ENCODE assay signal across 8 cellular contexts in the genomic region with DNA sequence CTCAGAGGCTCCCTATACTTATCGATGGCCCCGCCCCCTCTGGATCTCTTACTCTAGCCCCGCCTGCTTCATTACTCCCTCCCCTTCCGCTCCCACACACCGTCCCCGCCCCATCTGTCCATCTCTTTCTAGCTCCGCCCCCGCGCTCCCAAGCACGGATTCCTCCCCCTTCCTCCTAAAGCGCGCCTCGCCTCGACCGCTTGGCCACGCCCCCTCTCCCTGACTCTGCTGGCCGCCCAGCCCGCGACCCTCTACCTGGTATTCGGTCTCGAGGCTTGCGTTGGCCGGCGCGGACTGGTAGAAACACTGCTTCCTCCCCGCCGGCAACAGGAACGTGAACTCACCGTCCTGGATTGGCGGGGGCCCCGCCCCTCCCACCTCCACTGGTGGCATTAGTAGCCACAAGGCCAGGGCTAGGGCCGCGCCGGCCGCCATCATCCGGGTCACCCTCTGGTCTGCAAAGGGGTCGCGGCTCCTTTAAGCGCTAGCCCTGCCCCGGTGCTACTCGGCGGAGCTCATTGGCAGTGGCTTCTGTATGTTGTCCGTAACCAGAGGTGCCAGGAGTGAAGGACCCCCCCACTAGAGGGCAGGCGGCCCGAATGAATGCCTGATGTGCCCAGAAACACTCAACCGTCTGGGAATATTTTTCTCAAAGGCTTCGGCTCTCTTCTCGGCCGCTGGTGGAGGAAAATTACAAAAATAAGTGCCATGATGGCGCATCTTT. TPM values are rescaled to one million over a fixed set of nuclear protein-coding genes. Genes with fewer than 3 reads are reported as not detected.
DNase-seq lines count a peak whose midpoint lies in the region; ATAC-seq and TF ChIP-seq lines count a peak whose summit lies in the region.

A gene with protein sequence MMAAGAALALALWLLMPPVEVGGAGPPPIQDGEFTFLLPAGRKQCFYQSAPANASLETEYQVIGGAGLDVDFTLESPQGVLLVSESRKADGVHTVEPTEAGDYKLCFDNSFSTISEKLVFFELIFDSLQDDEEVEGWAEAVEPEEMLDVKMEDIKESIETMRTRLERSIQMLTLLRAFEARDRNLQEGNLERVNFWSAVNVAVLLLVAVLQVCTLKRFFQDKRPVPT (minus strand): TSS at position 459 of the 724 bp plus-strand sequence. CDS start 21 bp downstream, at position 438.

- peak within 1 kb of the TSS; percentile 98 for H3K27ac ChIP-seq in prostate gland
- peak within 1 kb of the TSS; percentile 98 for H3K27ac ChIP-seq in urinary bladder (ENCODE audit: low read depth)

- H3K27me3 ChIP-seq in prostate gland (replicated peaks; ENCODE audit: insufficient read depth), result no peaks in the 10 kb centered on the region

- H3K4me3 ChIP-seq in prostate gland, result peak within 1 kb of the TSS; percentile 69 to 74
- H3K4me3 ChIP-seq in urinary bladder (ENCODE audit: low read depth, low read length), result peak within 1 kb of the TSS; percentile 65

- no peaks in the 10 kb centered on the region for H3K36me3 ChIP-seq in prostate gland
- no peaks in the 10 kb centered on the region for H3K36me3 ChIP-seq in urinary bladder (ENCODE audit: insufficient read depth)

- H3K4me1 Mint-ChIP-seq in T-helper 17 cell, result peaks cover 8% of the 10 kb centered on the region

- peak; percentile 99 for DNase-seq in GM13976 (ENCODE audit: low spot score)
- DNase-seq in NCI-H1694 treated with DMSO at 0.1 percent for 48 hours (lab: John Stamatoyannopoulos, UW), result peak; percentile 92
- DNase-seq in T-helper 17 cell, result peak; percentile 89 to 94 (median 91)
- DNase-seq in amygdala (lab: John Stamatoyannopoulos, UW), result peak; percentile 69 to 100 (median 96)
- peak; percentile 99 for DNase-seq in left ventricle myocardium superior
- peak; percentile 88 for DNase-seq in prostate gland (ENCODE audit: low spot score)

- H3K4me3 Mint-ChIP-seq in T-helper 17 cell, result peak within 1 kb of the TSS; percentile 95

- intact Hi-C loops in left ventricle myocardium superior (cut with micrococcal nuclease), result no loop called here
- intact Hi-C loops in prostate gland (cut with DNase I), result loop anchor here (2.0 kb wide), 1 partner anchor 35 kb away; a partner anchor contains a TSS

- H3K36me3 Mint-ChIP-seq in T-helper 17 cell (ENCODE audit: low read depth), result no peaks in the 10 kb centered on the region

- no peak for TF ChIP-seq CTCF in GM13976 (IDR thresholded peaks at IDR 0.05; ENCODE audit: borderline replicate concordance, control extremely low read depth, extremely low read depth, insufficient read depth, missing control alignments)
- peak in 3 of 4 experiments; percentile 35 to 76 (median 69) for TF ChIP-seq CTCF in prostate gland (IDR thresholded peaks at IDR 0.05)

- in situ Hi-C loops in GM13976 (cut with MboI; ENCODE audit: low sequenced_read_pairs, unreplicated experiment), result no loop called here

- TF ChIP-seq POLR2A in prostate gland (IDR thresholded peaks at IDR 0.05), result peak; percentile 56

- H3K27me3 Mint-ChIP-seq in T-helper 17 cell, result no peaks in the 10 kb centered on the region

- ATAC-seq in HG02870 (IDR thresholded peaks at IDR 0.05; ENCODE audit: unreplicated experiment) (peak; percentile 75), T-helper 17 cell (peak; percentile 89), left ventricle myocardium superior (peak; percentile 91)

- H3K4me1 ChIP-seq in prostate gland (replicated peaks) (no peaks in the 10 kb centered on the region), urinary bladder (ENCODE audit: insufficient read depth) (no peaks in the 10 kb centered on the region)

- under 1% methylated on average over 50 of the region's 50 CpGs for WGBS in prostate gland
- under 1% methylated on average over 50 of the region's 50 CpGs for WGBS in urinary bladder

- peak within 1 kb of the TSS; percentile 96 for H3K27ac Mint-ChIP-seq in T-helper 17 cell

- H3K9me3 ChIP-seq in T-helper 17 cell (ENCODE audit: control insufficient read depth, low read length, poor library complexity, severe bottlenecking) (no peaks in the 10 kb centered on the region), prostate gland (no peaks in the 10 kb centered on the region)

RNA-seq across cellular contexts. Expression of the gene that starts here (rescaled TPM):
- 10 to 100 TPM in 1 of 2 donors, 1 to 10 TPM in 1; 8.7 to 10.5 TPM for total RNA-seq in T-helper 17 cell
- 29.8 TPM for total RNA-seq in left ventricle myocardium superior
- 10 to 100 TPM; 41.9 to 47.8 TPM for total RNA-seq in prostate gland
- 23.5 TPM for total RNA-seq in urinary bladder
- polyA plus RNA-seq in urinary bladder, result 41.6 TPM

Comparison
In these comparisons a context has a peak if more than half of its experiments do, and no peak if none do; other contexts are left out.
1. Peak in every context shown above with its lines: DNase-seq, ATAC-seq, H3K4me3 ChIP-seq and H3K27ac ChIP-seq.